Comparison of ENCODE assay signal across 1 cellular context in genomic region chr17:42677921-42678781, GRCh38.
TF ChIP-seq lines count a peak whose summit lies in the region.

No MANE protein-coding gene starts in this region.

TF ChIP-seq in K562, 482 proteins besides CTCF, POLR2A, EP300 and RAD21 (continued from another document and continues in another):
- peak; percentile 69 for TF ChIP-seq CXXC5 (CRISPR knock-in tag; IDR thresholded peaks at IDR 0.05)
- TF ChIP-seq HDGF (IDR thresholded peaks at IDR 0.05), result peak; percentile 54; the same call in 1 of the 2 replicates
- TF ChIP-seq MNT (conservative IDR thresholded peaks at IDR 0.05), result peak in 1 of 2 experiments; percentile 69
- peak; percentile 24; the same call in 1 of the 2 replicates for TF ChIP-seq ATF7 (IDR thresholded peaks at IDR 0.05)
- peak in 1 of 2 experiments; percentile 34; a peak in 1 of 4 replicates for TF ChIP-seq ZNF318 (IDR thresholded peaks at IDR 0.05; ENCODE audit: borderline replicate concordance in 1 of 2, low read depth in 1 of 2)
- no peak for TF ChIP-seq ILK (tag; IDR thresholded peaks at IDR 0.05; ENCODE audit: borderline replicate concordance, low read depth)
- no peak for TF ChIP-seq HSF4 (CRISPR knock-in tag; IDR thresholded peaks at IDR 0.05; ENCODE audit: borderline replicate concordance)
- TF ChIP-seq ESRRB (CRISPR knock-in tag; IDR thresholded peaks at IDR 0.05; ENCODE audit: borderline replicate concordance), result no peak
- TF ChIP-seq ZNF431 (CRISPR knock-in tag; IDR thresholded peaks at IDR 0.05), result no peak
- TF ChIP-seq CTBP1 (IDR thresholded peaks at IDR 0.05; ENCODE audit: borderline replicate concordance), result peak; percentile 34; the same call in 1 of the 2 replicates
- peak; percentile 66; the same call in 1 of the 2 replicates for TF ChIP-seq POLR2AphosphoS5 (IDR thresholded peaks at IDR 0.05; ENCODE audit: control insufficient read depth, insufficient read depth, low read depth, low read length)
- peak; percentile 52 for TF ChIP-seq ZFX (CRISPR knock-in tag; IDR thresholded peaks at IDR 0.05)
- TF ChIP-seq ZNF384 (IDR thresholded peaks at IDR 0.05; ENCODE audit: low read depth, low read length), result 0 out of 2 replicates have a peak, but pooled peaks have one; percentile 10
- peak; percentile 86 for TF ChIP-seq RBFOX2 (IDR thresholded peaks at IDR 0.05; ENCODE audit: low read depth, low read length)
- peak; percentile 77 for TF ChIP-seq RB1 (IDR thresholded peaks at IDR 0.05; ENCODE audit: low read depth)
- TF ChIP-seq KDM1A (IDR thresholded peaks at IDR 0.05), result peak; percentile 95
- no peak for TF ChIP-seq BRF1 (IDR thresholded peaks at IDR 0.05; ENCODE audit: borderline replicate concordance, extremely low read depth, insufficient read length)
- TF ChIP-seq ZNF655 (CRISPR knock-in tag; IDR thresholded peaks at IDR 0.05), result no peak
- peak; percentile 37 for TF ChIP-seq CHD1 (IDR thresholded peaks at IDR 0.05; ENCODE audit: low read length)
- TF ChIP-seq RREB1 (CRISPR knock-in tag; IDR thresholded peaks at IDR 0.05), result 0 out of 2 replicates have a peak, but pooled peaks have one; percentile 7
- no peak for TF ChIP-seq SREBF1 (IDR thresholded peaks at IDR 0.05; ENCODE audit: borderline replicate concordance, low read depth, low read length)
- TF ChIP-seq CBFA2T2 (conservative IDR thresholded peaks at IDR 0.05), result peak; percentile 45
- no peak for TF ChIP-seq LCOR (CRISPR knock-in tag; IDR thresholded peaks at IDR 0.05)
- peak; percentile 22; the same call in 1 of the 2 replicates for TF ChIP-seq TAL1 (IDR thresholded peaks at IDR 0.05)
- peak in 1 of 2 experiments; percentile 84; a peak in 1 of 4 replicates for TF ChIP-seq HDAC1 (IDR thresholded peaks at IDR 0.05)
- TF ChIP-seq NR2C1 (IDR thresholded peaks at IDR 0.05), result no peak
- TF ChIP-seq NR2C1 (tag; IDR thresholded peaks at IDR 0.05), result no peak
- peak; percentile 21 to 24 for TF ChIP-seq E2F6 (IDR thresholded peaks at IDR 0.05; ENCODE audit: borderline replicate concordance in 1 of 2, extremely low read depth in 1 of 2, insufficient read depth in 1 of 2, insufficient read length in 1 of 2, low read depth in 1 of 2, low read length in 1 of 2, poor library complexity in 1 of 2, severe bottlenecking in 1 of 2)
- peak; percentile 55 for TF ChIP-seq FIP1L1 (IDR thresholded peaks at IDR 0.05; ENCODE audit: low read depth, low read length, poor library complexity, severe bottlenecking)
- TF ChIP-seq MAZ (CRISPR knock-in tag; conservative IDR thresholded peaks at IDR 0.05 in 1 of 2, IDR thresholded peaks at IDR 0.05 in 1 of 2), result peak; percentile 45 to 65; a peak in 2 of 4 replicates
- TF ChIP-seq CREM (IDR thresholded peaks at IDR 0.05; ENCODE audit: low read depth), result peak; percentile 63
- TF ChIP-seq TOE1 (IDR thresholded peaks at IDR 0.05; ENCODE audit: borderline replicate concordance), result peak; percentile 31; the same call in 1 of the 2 replicates
- no peak for TF ChIP-seq TOE1 (CRISPR knock-in tag; IDR thresholded peaks at IDR 0.05; ENCODE audit: borderline replicate concordance, low read depth)
- peak; percentile 80 for TF ChIP-seq FOSL1 (tag; conservative IDR thresholded peaks at IDR 0.05)
- TF ChIP-seq ZNF212 (CRISPR knock-in tag; IDR thresholded peaks at IDR 0.05), result no peak
- no peak for TF ChIP-seq U2AF2 (optimal IDR thresholded peaks at IDR 0.05; ENCODE audit: low read depth, low read length)
- no peak for TF ChIP-seq CLOCK (CRISPR knock-in tag; IDR thresholded peaks at IDR 0.05; ENCODE audit: borderline replicate concordance)
- peak in 1 of 2 experiments; percentile 17; a peak in 2 of 4 replicates for TF ChIP-seq FOXK2 (conservative IDR thresholded peaks at IDR 0.05 in 1 of 2, IDR thresholded peaks at IDR 0.05 in 1 of 2; ENCODE audit: low read depth in 2 of 2)
- TF ChIP-seq CCNT2 (IDR thresholded peaks at IDR 0.05; ENCODE audit: borderline replicate concordance, extremely low read depth, insufficient read length, low read depth, low read length), result peak; percentile 95
